27 cellular contexts compared by ENCODE assay signal in genomic region chr13:26887594-26887993, GRCh38.
"Had no signal": no experiment of that assay in that cellular context is flagged by ENCODE, and none has a peak within 500 bp of the region (broad histone marks: within the 10 kb centered on the region; RNA-seq: fewer than 3 reads in every experiment).

No MANE protein-coding gene starts in this region.

- DNase-seq: activated B cell treated with CpG ODN at 0.5 μM for 24 hours; activated CD4-positive, alpha-beta memory T cell treated with anti-CD3 and anti-CD28 coated beads for 36 hours; activated CD4-positive, alpha-beta T cell treated with anti-CD3 and anti-CD28 coated beads for 36 hours; activated CD4-positive, alpha-beta T cell treated with anti-CD3 and anti-CD28 coated beads, Interleukin-2, amount 10 ng/mL, durations not matched to agents 24 days and 14 days; activated CD4-positive, CD25-positive, alpha-beta regulatory T cell treated with anti-CD3 and anti-CD28 coated beads, Interleukin-2, amount 50 U/mL, for 72 hours; activated CD8-positive, alpha-beta memory T cell treated with anti-CD3 and anti-CD28 coated beads, Interleukin-2, amount 10 ng/mL, durations not matched to agents 7 days and 5 days; activated CD8-positive, alpha-beta memory T cell treated with anti-CD3 and anti-CD28 coated beads, Interleukin-2, amount 50 U/mL, for 4 hours; activated CD8-positive, alpha-beta T cell treated with anti-CD3 and anti-CD28 coated beads, Interleukin-2, amount 10 ng/mL, durations not matched to agents 7 days and 5 days; activated gamma-delta T cell; activated naive CD4-positive, alpha-beta T cell; activated naive CD4-positive, alpha-beta T cell treated with anti-CD3 and anti-CD28 coated beads, Interleukin-2, amount 10 ng/mL, durations not matched to agents 7 days and 5 days; activated naive CD8-positive, alpha-beta T cell treated with anti-CD3 and anti-CD28 coated beads, Interleukin-2, amount 10 ng/mL, durations not matched to agents 7 days and 5 days; activated T-cell treated with anti-CD3 and anti-CD28 coated beads, Interleukin-2, amount 50 U/mL, for 1 hour; activated T-cell treated with anti-CD3 and anti-CD28 coated beads, Interleukin-2, amount 50 U/mL, for 48 hours; dermis blood vessel endothelial cell; effector CD4-positive, alpha-beta T cell; esophagus squamous epithelium; foreskin melanocyte; T-helper 1 cell; T-helper 17 cell; T1000; WERI-Rb-1 had no signal

- H3K9me3 ChIP-seq: ascending aorta, esophagus squamous epithelium had no signal

- H3K36me3 ChIP-seq: ascending aorta, esophagus squamous epithelium, gastroesophageal sphincter, WERI-Rb-1 had no signal

- H3K27me3 ChIP-seq: ascending aorta had no signal

- H3K27ac ChIP-seq: ascending aorta, coronary artery, epithelial cell of prostate, esophagus squamous epithelium, gastroesophageal sphincter, WERI-Rb-1 had no signal

- ATAC-seq: activated CD4-positive, alpha-beta T cell treated with anti-CD3 and anti-CD28 coated beads for 36 hours; activated CD8-positive, alpha-beta memory T cell treated with anti-CD3 and anti-CD28 coated beads, Interleukin-2, amount 10 ng/mL, durations not matched to agents 7 days and 5 days; activated CD8-positive, alpha-beta T cell treated with anti-CD3 and anti-CD28 coated beads, Interleukin-2, amount 10 ng/mL, durations not matched to agents 7 days and 5 days; activated naive CD4-positive, alpha-beta T cell treated with anti-CD3 and anti-CD28 coated beads, Interleukin-2, amount 50 U/mL, for 72 hours; gastroesophageal sphincter; T-helper 17 cell had no signal

- H3K4me1 ChIP-seq: ascending aorta, esophagus squamous epithelium, gastroesophageal sphincter had no signal

- H3K4me3 ChIP-seq: ascending aorta, coronary artery, esophagus squamous epithelium, gastroesophageal sphincter had no signal
